Comparison of ENCODE assay signal across 12 cellular contexts in genomic region chr2:238974061-238974460, GRCh38.
DNase-seq lines count a peak whose midpoint lies in the region; ATAC-seq and TF ChIP-seq lines count a peak whose summit lies in the region.
"Had no signal": no experiment of that assay in that cellular context is flagged by ENCODE, and none has a peak within 500 bp of the region (broad histone marks: within the 10 kb centered on the region; RNA-seq: fewer than 3 reads in every experiment).

No MANE protein-coding gene starts in this region.

- dilution Hi-C loops in mammary epithelial cell (cut with HindIII; ENCODE audit: low sequenced_read_pairs), result no loop called here

- no peaks in the 10 kb centered on the region for H3K36me3 ChIP-seq in right atrium auricular region
- no peaks in the 10 kb centered on the region for H3K36me3 ChIP-seq in mammary epithelial cell (ENCODE audit: insufficient read depth, low read length)

- 10% methylated on average over 4 of the region's 4 CpGs for WGBS in mammary epithelial cell (ENCODE audit: low coverage, missing lambda C conversion rate)

- H3K9me3 ChIP-seq in right atrium auricular region (peaks cover 0 to 22% of the 10 kb centered on the region in 2 donors), mammary epithelial cell (replicated peaks; ENCODE audit: insufficient read depth, low read length) (no peaks in the 10 kb centered on the region)

- H4K20me1 ChIP-seq in mammary epithelial cell (ENCODE audit: insufficient read depth, low read length), result no peaks in the 10 kb centered on the region

- no peak for ATAC-seq in HG03520 (IDR thresholded peaks at IDR 0.05; ENCODE audit: unreplicated experiment)

- peak overlapping the region; percentile 1 to 27 for H3K27ac ChIP-seq in right atrium auricular region
- no peak overlapping the region for H3K27ac ChIP-seq in mammary epithelial cell (ENCODE audit: insufficient read depth, low read depth, low read length)
- H3K27ac ChIP-seq: hepatocyte, PC-9 had no signal

- BruUV-seq in mammary epithelial cell (replicated peaks; lab: Mats Ljungman, UMichigan), result no TSS peak

- DNase-seq in right atrium auricular region (ENCODE audit: low spot score) (no peak), cardiac septum (ENCODE audit: low spot score) (no peak), mammary epithelial cell (peak; percentile 24), foreskin fibroblast (peak; percentile 63 to 81), NCI-H128 (lab: John Stamatoyannopoulos, UW; ENCODE audit: unreplicated experiment) (no peak), NCI-H2081 (lab: John Stamatoyannopoulos, UW) (no peak), NCI-H1092 treated with DMSO at 0.1 percent for 48 hours (lab: John Stamatoyannopoulos, UW) (no peak)
- DNase-seq: Kasumi-1, NCI-H526 treated with DMSO at 0.1 percent for 48 hours had no signal

- H3K27me3 ChIP-seq in right atrium auricular region (no peaks in the 10 kb centered on the region), mammary epithelial cell (ENCODE audit: insufficient read depth, low read length) (no peaks in the 10 kb centered on the region)
- H3K27me3 ChIP-seq: hepatocyte had no signal

- no peak overlapping the region for H2AFZ ChIP-seq in mammary epithelial cell (ENCODE audit: low read depth, low read length)
- H2AFZ ChIP-seq: hepatocyte, PC-9 had no signal

- no peak overlapping the region for H3K4me3 ChIP-seq in right atrium auricular region
- H3K4me3 ChIP-seq in mammary epithelial cell (replicated peaks in 1 of 3; ENCODE audit: insufficient read depth in 1 of 3, low read depth in 2 of 3, low read length in 3 of 3), result no peak overlapping the region
- no peak overlapping the region for H3K4me3 ChIP-seq in foreskin fibroblast (ENCODE audit: low read depth in 1 of 2, low read length in 2 of 2)
- H3K4me3 ChIP-seq: hepatocyte, PC-9 had no signal

- no peaks in the 10 kb centered on the region for H3K79me2 ChIP-seq in mammary epithelial cell (ENCODE audit: insufficient read depth, low read length)
- H3K79me2 ChIP-seq: hepatocyte had no signal

- no peak for TF ChIP-seq CTCF in right atrium auricular region (IDR thresholded peaks at IDR 0.05)
- no peak for TF ChIP-seq CTCF in mammary epithelial cell (conservative IDR thresholded peaks at IDR 0.05 in 1 of 2, IDR thresholded peaks at IDR 0.05 in 1 of 2; ENCODE audit: extremely low read depth in 1 of 2, insufficient read depth in 1 of 2, low read depth in 1 of 2, low read length in 2 of 2)
- no peak for TF ChIP-seq CTCF in foreskin fibroblast (IDR thresholded peaks at IDR 0.05; ENCODE audit: low read depth, low read length)

- no peaks in the 10 kb centered on the region for H3K4me1 ChIP-seq in right atrium auricular region
- H3K4me1 ChIP-seq in mammary epithelial cell (ENCODE audit: insufficient read depth, low read length), result peaks cover 21% of the 10 kb centered on the region

- in situ Hi-C loops in mammary epithelial cell (cut with MboI; ENCODE audit: low sequenced_read_pairs in 2 of 2), result no loop called here

- peak overlapping the region; percentile 65 for H3K4me2 ChIP-seq in mammary epithelial cell (ENCODE audit: insufficient read depth, low read depth, low read length)
- H3K4me2 ChIP-seq: hepatocyte, PC-9 had no signal

- CTCF ChIA-PET in mammary epithelial cell (lab: Charles Lee; ENCODE audit: low non-redundant PET), result interaction anchor here (0.7 kb wide), 1 partner anchor 132 kb away, joined by 12 read pairs; no protein-coding TSS in a partner anchor

- intact Hi-C loops in cardiac septum (cut with DNase I), result loop anchor here (1.0 kb wide), 1 partner anchor 29 kb away; no protein-coding TSS in a partner anchor
- intact Hi-C loops in mammary epithelial cell (cut with micrococcal nuclease), result no loop called here

- H3K9ac ChIP-seq in mammary epithelial cell (ENCODE audit: insufficient read depth, low read length), result no peak overlapping the region

Comparison
In these comparisons a context has a peak if more than half of its experiments do, and no peak if none do; other contexts are left out.
1. DNase-seq: peak in mammary epithelial cell (single experiment) and foreskin fibroblast (2 of 2); none in right atrium auricular region (single experiment), cardiac septum (single experiment), NCI-H128 (single experiment), NCI-H2081 (0 of 2) and NCI-H1092 treated with DMSO at 0.1 percent for 48 hours (single experiment).